Comparison of ENCODE assay signal across 12 cellular contexts in the genomic region with DNA sequence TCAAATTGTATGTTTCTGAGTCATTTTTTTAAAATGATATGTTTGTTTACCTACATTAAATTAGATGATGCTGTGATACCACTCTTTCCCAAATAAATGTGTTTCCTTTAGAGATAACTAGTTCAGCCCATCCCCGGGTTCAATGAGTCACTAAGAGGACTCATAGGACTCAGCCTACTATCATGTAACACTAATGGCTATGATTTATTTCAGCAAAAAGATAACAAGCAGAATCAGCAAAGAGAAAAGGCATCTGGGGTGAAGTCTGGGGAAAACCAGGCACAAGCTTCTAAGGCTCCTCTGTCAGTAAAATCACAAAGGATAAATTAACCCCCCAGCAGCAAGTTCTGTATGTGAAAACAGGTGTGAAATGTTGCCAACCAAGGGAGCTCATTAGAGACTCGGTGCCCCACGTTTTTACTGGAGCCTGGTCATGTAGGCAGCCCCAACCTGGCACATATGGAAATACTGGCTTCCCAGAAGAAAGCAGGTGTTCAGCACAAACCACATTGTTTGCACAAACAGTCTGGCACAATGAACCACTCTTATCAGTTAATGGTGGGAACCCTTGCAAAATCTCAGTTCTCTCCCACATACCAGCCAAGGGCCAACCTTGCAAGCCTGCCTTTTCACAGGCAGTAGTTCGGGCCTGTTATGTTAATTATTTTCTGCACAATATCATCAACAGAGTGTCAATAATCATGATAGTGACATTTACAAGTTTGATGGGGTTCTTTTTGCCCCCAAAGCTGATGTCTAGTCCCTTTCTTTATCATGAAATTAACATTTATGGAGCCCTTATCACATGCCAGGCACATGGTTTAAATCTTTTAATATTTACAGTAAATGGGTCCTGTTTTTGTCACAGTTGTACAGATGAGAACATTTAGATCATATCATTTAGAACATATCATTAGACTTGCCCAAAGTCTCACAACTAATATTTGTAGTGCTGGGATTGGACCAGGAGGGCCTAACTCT. TPM values are rescaled to one million over a fixed set of nuclear protein-coding genes. Genes with fewer than 3 reads are reported as not detected.
DNase-seq lines count a peak whose midpoint lies in the region; ATAC-seq, FAIRE-seq and TF ChIP-seq lines count a peak whose summit lies in the region.
"Had no signal": no experiment of that assay in that cellular context is flagged by ENCODE, and none has a peak within 500 bp of the region (broad histone marks: within the 10 kb centered on the region; RNA-seq: fewer than 3 reads in every experiment).

No MANE protein-coding gene starts in this region.

- H3K4me1 Mint-ChIP-seq in astrocyte (ENCODE audit: low read depth, unreplicated experiment), result peaks cover 22% of the 10 kb centered on the region

- no peaks in the 10 kb centered on the region for H3K9me2 ChIP-seq in hepatocyte (replicated peaks; ENCODE audit: insufficient read depth)

- DNase-seq in NCI-H2171 treated with DMSO at 0.1 percent for 48 hours (lab: John Stamatoyannopoulos, UW), result peak; percentile 84
- peak; percentile 65 for DNase-seq in astrocyte (ENCODE audit: low read depth)
- no peak for DNase-seq in smooth muscle cell (lab: John Stamatoyannopoulos, UW; ENCODE audit: unreplicated experiment)
- DNase-seq in mammary epithelial cell, result no peak
- DNase-seq in hepatocyte (ENCODE audit: low spot score), result no peak
- DNase-seq in NCI-H446 (lab: John Stamatoyannopoulos, UW), result no peak
- DNase-seq: activated CD4-positive, alpha-beta T cell treated with anti-CD3 and anti-CD28 coated beads, Interleukin-2, amount 50 U/mL, for 48 hours; amygdala; left ventricle myocardium inferior had no signal

- H3K36me3 ChIP-seq in HEK293 (ENCODE audit: control insufficient read depth in 2 of 2, insufficient read depth in 1 of 2, low read length in 2 of 2) (no peaks in the 10 kb centered on the region), astrocyte (ENCODE audit: insufficient read depth, low read length) (no peaks in the 10 kb centered on the region), smooth muscle cell (ENCODE audit: low read depth) (no peaks in the 10 kb centered on the region), mammary epithelial cell (ENCODE audit: insufficient read depth, low read length) (no peaks in the 10 kb centered on the region), hepatocyte (replicated peaks; ENCODE audit: insufficient read depth, low read depth) (no peaks in the 10 kb centered on the region)
- H3K36me3 ChIP-seq: left ventricle myocardium inferior had no signal

- H3K27me3 Mint-ChIP-seq in astrocyte (ENCODE audit: low read depth, unreplicated experiment), result no peaks in the 10 kb centered on the region

- no peak overlapping the region for H3K4me3 ChIP-seq in HEK293 (ENCODE audit: low read depth, low read length)
- no peak overlapping the region for H3K4me3 ChIP-seq in astrocyte (ENCODE audit: insufficient read depth, low read depth, low read length)
- H3K4me3 ChIP-seq in smooth muscle cell, result no peak overlapping the region
- no peak overlapping the region for H3K4me3 ChIP-seq in mammary epithelial cell (replicated peaks in 1 of 3; ENCODE audit: insufficient read depth in 1 of 3, low read depth in 2 of 3, low read length in 3 of 3)
- H3K4me3 ChIP-seq in hepatocyte, result no peak overlapping the region
- H3K4me3 ChIP-seq: left ventricle myocardium inferior had no signal

- no peak for FAIRE-seq in astrocyte (lab: Jason Lieb, UNC)

- dilution Hi-C loops in mammary epithelial cell (cut with HindIII; ENCODE audit: low sequenced_read_pairs), result no loop called here

- H3K4me1 ChIP-seq in HEK293 (ENCODE audit: control insufficient read depth, insufficient read depth, low read length) (peaks cover 8% of the 10 kb centered on the region), astrocyte (ENCODE audit: insufficient read depth, low read length) (peaks cover 5% of the 10 kb centered on the region), smooth muscle cell (ENCODE audit: low read depth) (peaks cover 14% of the 10 kb centered on the region), mammary epithelial cell (ENCODE audit: insufficient read depth, low read length) (peaks cover 13% of the 10 kb centered on the region), hepatocyte (ENCODE audit: insufficient read depth) (peaks cover 40% of the 10 kb centered on the region)
- H3K4me1 ChIP-seq: parathyroid adenoma had no signal

- peaks cover 20% of the 10 kb centered on the region for H3F3A ChIP-seq in smooth muscle cell (ENCODE audit: low read depth)

- WGBS in smooth muscle cell (ENCODE audit: low lambda C conversion rate), result 52% methylated on average over 4 of the region's 4 CpGs
- 73% methylated on average over 4 of the region's 4 CpGs for WGBS in mammary epithelial cell (ENCODE audit: low coverage, missing lambda C conversion rate)
- 29% methylated on average over 4 of the region's 4 CpGs for WGBS in hepatocyte (ENCODE audit: low lambda C conversion rate, missing lambda C conversion rate)

- H3K4me3 Mint-ChIP-seq in astrocyte (ENCODE audit: unreplicated experiment), result no peak overlapping the region

- ATAC-seq in HG03342 (IDR thresholded peaks at IDR 0.05; ENCODE audit: unreplicated experiment), result no peak

- POLR2A ChIA-PET in HEK293 (lab: Yijun Ruan, JAX), result no interaction called here

- no peaks in the 10 kb centered on the region for H3K27me3 ChIP-seq in astrocyte (ENCODE audit: insufficient read depth, low read length)
- H3K27me3 ChIP-seq in smooth muscle cell (ENCODE audit: low read depth), result no peaks in the 10 kb centered on the region
- H3K27me3 ChIP-seq in mammary epithelial cell (ENCODE audit: insufficient read depth, low read length), result no peaks in the 10 kb centered on the region
- no peaks in the 10 kb centered on the region for H3K27me3 ChIP-seq in hepatocyte

- H3K27ac ChIP-seq in HEK293 (ENCODE audit: extremely low read depth, low read depth, low read length) (peak overlapping the region; percentile 48; the same call in 1 of the 2 replicates), astrocyte (ENCODE audit: low read depth, low read length) (no peak overlapping the region), smooth muscle cell (ENCODE audit: low read depth) (no peak overlapping the region), mammary epithelial cell (ENCODE audit: insufficient read depth, low read depth, low read length) (no peak overlapping the region), hepatocyte (no peak overlapping the region)
- H3K27ac ChIP-seq: left ventricle myocardium inferior, parathyroid adenoma had no signal

- H3K9ac ChIP-seq in astrocyte (ENCODE audit: low read length), result no peak overlapping the region
- H3K9ac ChIP-seq in smooth muscle cell (ENCODE audit: low read depth), result no peak overlapping the region
- no peak overlapping the region for H3K9ac ChIP-seq in mammary epithelial cell (ENCODE audit: insufficient read depth, low read length)
- H3K9ac ChIP-seq: parathyroid adenoma had no signal

- no peaks in the 10 kb centered on the region for H3K36me3 Mint-ChIP-seq in astrocyte (ENCODE audit: low read depth, unreplicated experiment)

- BruUV-seq in mammary epithelial cell (replicated peaks; lab: Mats Ljungman, UMichigan), result no TSS peak

- in situ Hi-C loops in mammary epithelial cell (cut with MboI; ENCODE audit: low sequenced_read_pairs in 2 of 2), result no loop called here

- TF ChIP-seq CTCF in HEK293 (tag by site-specific recombination; IDR thresholded peaks at IDR 0.05) (no peak), astrocyte (IDR thresholded peaks at IDR 0.05; ENCODE audit: insufficient read depth, low read depth, low read length) (no peak), smooth muscle cell (IDR thresholded peaks at IDR 0.05; ENCODE audit: borderline replicate concordance, insufficient read depth, poor library complexity, severe bottlenecking) (no peak), mammary epithelial cell (conservative IDR thresholded peaks at IDR 0.05 in 1 of 2, IDR thresholded peaks at IDR 0.05 in 1 of 2; ENCODE audit: extremely low read depth in 1 of 2, insufficient read depth in 1 of 2, low read depth in 1 of 2, low read length in 2 of 2) (no peak), hepatocyte (IDR thresholded peaks at IDR 0.05; ENCODE audit: poor library complexity) (no peak)

- H3K79me2 ChIP-seq in astrocyte (ENCODE audit: insufficient read depth, low read length) (no peaks in the 10 kb centered on the region), smooth muscle cell (ENCODE audit: low read depth) (no peaks in the 10 kb centered on the region), mammary epithelial cell (ENCODE audit: insufficient read depth, low read length) (no peaks in the 10 kb centered on the region), hepatocyte (no peaks in the 10 kb centered on the region)
- H3K79me2 ChIP-seq: parathyroid adenoma had no signal

- no peaks in the 10 kb centered on the region for H3K9me3 ChIP-seq in HEK293 (ENCODE audit: control insufficient read depth, insufficient read depth, low read depth, low read length)
- H3K9me3 ChIP-seq in astrocyte (ENCODE audit: insufficient read depth, low read depth, low read length), result no peaks in the 10 kb centered on the region
- H3K9me3 ChIP-seq in smooth muscle cell (replicated peaks; ENCODE audit: low read depth), result no peaks in the 10 kb centered on the region
- no peaks in the 10 kb centered on the region for H3K9me3 ChIP-seq in mammary epithelial cell (replicated peaks; ENCODE audit: insufficient read depth, low read length)
- H3K9me3 ChIP-seq in hepatocyte (ENCODE audit: low read depth), result no peaks in the 10 kb centered on the region

- H3K9me3 Mint-ChIP-seq in astrocyte (ENCODE audit: unreplicated experiment), result no peaks in the 10 kb centered on the region

- no peak overlapping the region for H3K27ac Mint-ChIP-seq in astrocyte (ENCODE audit: unreplicated experiment)

- intact Hi-C loops in mammary epithelial cell (cut with micrococcal nuclease), result no loop called here

- H3K4me2 ChIP-seq in astrocyte (ENCODE audit: low read length) (peak overlapping the region; percentile 22), smooth muscle cell (peak overlapping the region; percentile 12), mammary epithelial cell (ENCODE audit: insufficient read depth, low read depth, low read length) (no peak overlapping the region), hepatocyte (no peak overlapping the region)

- H4K20me1 ChIP-seq in astrocyte (ENCODE audit: insufficient read depth, low read length), result no peaks in the 10 kb centered on the region
- no peaks in the 10 kb centered on the region for H4K20me1 ChIP-seq in smooth muscle cell (ENCODE audit: low read depth)
- no peaks in the 10 kb centered on the region for H4K20me1 ChIP-seq in mammary epithelial cell (ENCODE audit: insufficient read depth, low read length)
- H4K20me1 ChIP-seq in hepatocyte (ENCODE audit: insufficient read depth, poor library complexity, severe bottlenecking), result no peaks in the 10 kb centered on the region

- CTCF ChIA-PET in HEK293 (lab: Yijun Ruan, JAX) (interaction anchor here (1.4 kb wide), 1 partner anchor 31 kb away, joined by 4 read pairs; no protein-coding TSS in a partner anchor), mammary epithelial cell (lab: Charles Lee; ENCODE audit: low non-redundant PET) (no interaction called here)

- H2AFZ ChIP-seq in astrocyte (ENCODE audit: low read depth, low read length), result no peak overlapping the region
- H2AFZ ChIP-seq in smooth muscle cell (ENCODE audit: low read depth), result no peak overlapping the region
- H2AFZ ChIP-seq in mammary epithelial cell (ENCODE audit: low read depth, low read length), result no peak overlapping the region
- H2AFZ ChIP-seq in hepatocyte, result no peak overlapping the region
- H2AFZ ChIP-seq: parathyroid adenoma had no signal

RNA-seq across cellular contexts. Expression of gene CNN3, which starts 23.1 kb away (rescaled TPM):
- total RNA-seq in astrocyte (515 and 538 TPM in 2 replicates), smooth muscle cell (467 and 525 TPM in 2 replicates), mammary epithelial cell (100 to 1,000 TPM; 136 to 244 TPM), hepatocyte (255 and 256 TPM in 2 replicates)
- polyA plus RNA-seq in smooth muscle cell (545 and 633 TPM in 2 replicates), mammary epithelial cell (117 TPM), hepatocyte (416 and 420 TPM in 2 replicates)
- 123 TPM for polyA minus RNA-seq in mammary epithelial cell

Comparison
In these comparisons a context has a peak if more than half of its experiments do, and no peak if none do; other contexts are left out.
1. DNase-seq: peak in NCI-H2171 treated with DMSO at 0.1 percent for 48 hours (single experiment) and astrocyte (single experiment); none in smooth muscle cell (single experiment), mammary epithelial cell (single experiment), hepatocyte (single experiment) and NCI-H446 (0 of 2).
2. H3K4me2 ChIP-seq: peak in astrocyte (single experiment) and smooth muscle cell (single experiment); none in mammary epithelial cell (single experiment) and hepatocyte (single experiment).